8 cellular contexts compared by ENCODE assay signal in genomic region chr16:56931769-56932587, GRCh38. TPM values are rescaled to one million over a fixed set of nuclear protein-coding genes. Genes with fewer than 3 reads are reported as not detected.
A peak's percentile ranks its signal among the peaks of the same experiment; 100 is the strongest.
DNase-seq lines count a peak whose midpoint lies in the region; ATAC-seq and TF ChIP-seq lines count a peak whose summit lies in the region.

TSS of gene HERPUD1 (plus strand) at chr16:56932142. CDS start at chr16:56932245, 103 bp downstream.

- H3K27ac Mint-ChIP-seq in activated naive CD4-positive, alpha-beta T cell treated with anti-CD3 and anti-CD28 coated beads, Interleukin-2, amount 50 U/mL, for 24 hours: peak within 1 kb of the TSS; percentile 99

- H3K9me3 ChIP-seq in testis: no peaks in the 10 kb centered on the region

- TF ChIP-seq CTCF in omental fat pad (IDR thresholded peaks at IDR 0.05) (no peak), testis (IDR thresholded peaks at IDR 0.05) (peak in 2 of 3 experiments; percentile 5 to 6)

- peak; percentile 65 for TF ChIP-seq POLR2A in testis (IDR thresholded peaks at IDR 0.05)

- H3K36me3 Mint-ChIP-seq in activated naive CD4-positive, alpha-beta T cell treated with anti-CD3 and anti-CD28 coated beads, Interleukin-2, amount 50 U/mL, for 24 hours: peaks cover 28% of the 10 kb centered on the region

- H3K27me3 ChIP-seq in testis: no peaks in the 10 kb centered on the region

- no peaks in the 10 kb centered on the region for H3K36me3 ChIP-seq in testis (ENCODE audit: low read depth, missing control alignments)

- H3K27me3 Mint-ChIP-seq in activated naive CD4-positive, alpha-beta T cell treated with anti-CD3 and anti-CD28 coated beads, Interleukin-2, amount 50 U/mL, for 24 hours: no peaks in the 10 kb centered on the region

- H3K4me3 Mint-ChIP-seq in activated naive CD4-positive, alpha-beta T cell treated with anti-CD3 and anti-CD28 coated beads, Interleukin-2, amount 50 U/mL, for 24 hours: peak within 1 kb of the TSS; percentile 93

- no peaks in the 10 kb centered on the region for H3K9me3 Mint-ChIP-seq in activated naive CD4-positive, alpha-beta T cell treated with anti-CD3 and anti-CD28 coated beads, Interleukin-2, amount 50 U/mL, for 24 hours

- DNase-seq in NCI-H1092 (lab: John Stamatoyannopoulos, UW) (peak; percentile 97), globus pallidus (ENCODE audit: low spot score) (peak; percentile 99), omental fat pad (ENCODE audit: low spot score) (peak; percentile 82), testis (peak; percentile 99)

- H3K4me1 Mint-ChIP-seq in activated naive CD4-positive, alpha-beta T cell treated with anti-CD3 and anti-CD28 coated beads, Interleukin-2, amount 50 U/mL, for 24 hours: peaks cover 37% of the 10 kb centered on the region

- peak within 1 kb of the TSS; percentile 92 to 98 for H3K27ac ChIP-seq in testis

- H3K4me3 ChIP-seq in GM08714 (ENCODE audit: low read length): peak within 1 kb of the TSS; percentile 83
- H3K4me3 ChIP-seq in testis: peak within 1 kb of the TSS; percentile 88 to 97

- intact Hi-C loops in testis (cut with DNase I; ENCODE audit: low total_unique reads): no loop called here

- WGBS in testis, 2 donors: 0% methylated on average over 9 to 37 of the region's 86 CpGs

- ATAC-seq in HG02588 (IDR thresholded peaks at IDR 0.05; ENCODE audit: unreplicated experiment): peak; percentile 84
- ATAC-seq in SK-N-SH treated with all-trans-retinoic acid at 6 μM for 48 hours: peak; percentile 97
- peak; percentile 96 for ATAC-seq in omental fat pad (ENCODE audit: low FRiP score)

- peaks cover 14% of the 10 kb centered on the region for H3K4me1 ChIP-seq in testis

TF ChIP-seq in SK-N-SH treated with all-trans-retinoic acid at 6 μM for 48 hours, 23 proteins besides CTCF, POLR2A, EP300 and RAD21:
- TF ChIP-seq OSR1 (CRISPR knock-in tag; IDR thresholded peaks at IDR 0.05) (no peak), ZFP3 (CRISPR knock-in tag; IDR thresholded peaks at IDR 0.05) (no peak), RARB (CRISPR knock-in tag; IDR thresholded peaks at IDR 0.05) (no peak), GLIS3 (CRISPR knock-in tag; IDR thresholded peaks at IDR 0.05) (0 out of 2 replicates have a peak, but pooled peaks have one; percentile 50)

RNA-seq across cellular contexts. Expression of gene HERPUD1, which starts in this region (rescaled TPM):
- total RNA-seq in omental fat pad (100 to 1,000 TPM; 151 to 170 (median 162) TPM), testis (10 to 100 TPM; 68.0 to 90.8 TPM)
- polyA plus RNA-seq in testis (ENCODE audit: insufficient read depth, low read depth, low replicate concordance): 88.9 TPM

Comparison
In these comparisons a context has a peak if more than half of its experiments do, and no peak if none do; other contexts are left out.
1. Peak in every context shown above with its lines: DNase-seq, ATAC-seq, H3K4me3 ChIP-seq and H3K27ac ChIP-seq.
2. CTCF ChIP-seq: peak in testis (2 of 3); none in omental fat pad (0 of 3).